Comparison of ENCODE assay signal across 11 cellular contexts in genomic region chr3:6844723-6845122, GRCh38. TPM values are rescaled to one million over a fixed set of nuclear protein-coding genes. Genes with fewer than 3 reads are reported as not detected.
"Had no signal": no experiment of that assay in that cellular context is flagged by ENCODE, and none has a peak within 500 bp of the region (broad histone marks: within the 10 kb centered on the region; RNA-seq: fewer than 3 reads in every experiment).

No MANE protein-coding gene starts in this region.

- H3K27ac ChIP-seq: GM23248 had no signal

- H3K9ac ChIP-seq: GM23248 had no signal

- H3K4me3 ChIP-seq: GM23248, HAP-1, K562 had no signal

- H3K9me3 ChIP-seq: HAP-1 had no signal

- ATAC-seq: HCT116, K562 had no signal

- DNase-seq: GM23248, GOT3, H7, HFFc6, IMR-90, KG1 had no signal

- H3K36me3 ChIP-seq: HAP-1 had no signal

- H2AFZ ChIP-seq: GM23248 had no signal

- FAIRE-seq: HTR-8/SVneo, K562 had no signal

- H3K4me1 ChIP-seq: HAP-1 had no signal

RNA-seq across cellular contexts. Expression of gene GRM7, which starts 16.2 kb away (rescaled TPM):
- total RNA-seq: GM23248, H4, HFFc6, IMR-90, K562 had no signal
- polyA plus RNA-seq: GM23248, IMR-90, K562 had no signal
